ENCODE assay signal across 16 cellular contexts in the genomic region with DNA sequence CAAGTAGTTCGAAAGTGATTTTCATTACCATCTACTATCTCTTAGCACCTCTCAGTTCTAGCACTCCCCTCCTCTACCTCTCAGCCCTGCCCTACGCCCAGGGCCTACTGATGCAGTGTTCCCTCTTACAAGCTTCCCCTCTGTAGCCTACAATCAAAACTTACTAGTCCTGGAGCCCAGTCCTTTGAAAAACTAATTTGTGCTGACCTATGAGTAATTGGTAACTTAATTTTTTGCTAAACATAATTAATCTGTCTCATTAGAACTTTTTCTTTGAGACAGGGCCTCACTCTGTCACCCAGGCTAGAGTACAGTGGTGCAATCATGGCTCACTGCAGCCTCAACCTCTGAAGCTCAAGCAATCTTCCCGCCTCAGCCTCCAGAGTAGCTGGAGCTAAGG. TPM values are rescaled to one million over a fixed set of nuclear protein-coding genes. Genes with fewer than 3 reads are reported as not detected.
A peak's percentile ranks its signal among the peaks of the same experiment; 100 is the strongest.
DNase-seq lines count a peak whose midpoint lies in the region; ATAC-seq and TF ChIP-seq lines count a peak whose summit lies in the region.
"Had no signal": no experiment of that assay in that cellular context is flagged by ENCODE, and none has a peak within 500 bp of the region (broad histone marks: within the 10 kb centered on the region; RNA-seq: fewer than 3 reads in every experiment).

No MANE protein-coding gene starts in this region.

- H2AFZ ChIP-seq in mesenchymal stem cell (ENCODE audit: low read depth, low read length): no peak overlapping the region

- POLR2A ChIA-PET in WTC11 (lab: Charles Lee): no interaction called here

- H3K27me3 ChIP-seq in mesenchymal stem cell (ENCODE audit: control insufficient read depth in 1 of 2, insufficient read depth in 1 of 2, low read length in 2 of 2): peaks cover 0 to 19% of the 10 kb centered on the region in 2 experiments

- intact Hi-C loops in left ventricle myocardium superior (cut with micrococcal nuclease): no loop called here

- TF ChIP-seq CTCF in WTC11 (IDR thresholded peaks at IDR 0.05): no peak

- no peak overlapping the region for H2AK5ac ChIP-seq in mesenchymal stem cell (ENCODE audit: low read length, severe bottlenecking)

- no peak overlapping the region for H3K18ac ChIP-seq in mesenchymal stem cell (ENCODE audit: low read depth in 1 of 2, low read length in 2 of 2)

- DNase-seq in activated T-cell treated with anti-CD3 and anti-CD28 coated beads, Interleukin-2, amount 50 U/mL, for 24 hours: no peak
- DNase-seq in activated T-cell treated with anti-CD3 and anti-CD28 coated beads, Interleukin-2, amount 50 U/mL, for 1 hour: no peak
- DNase-seq in WTC11 (ENCODE audit: low spot score) (no peak), mesenchymal stem cell (no peak), NCI-H1417 (lab: John Stamatoyannopoulos, UW) (no peak), left ventricle myocardium superior (no peak)
- DNase-seq: CD8-positive, alpha-beta T cell; DMS79 treated with DMSO at 0.1 percent for 48 hours; NCI-H1092 treated with DMSO at 0.1 percent for 48 hours; NCI-H187 treated with DMSO at 0.1 percent for 48 hours; NCI-H446 treated with DMSO at 0.1 percent for 48 hours; NCI-H748 treated with DMSO at 0.1 percent for 48 hours had no signal

- peaks cover 2% of the 10 kb centered on the region for H3K4me1 ChIP-seq in mesenchymal stem cell (ENCODE audit: control insufficient read depth, insufficient read depth, low read depth, low read length)

- no peak overlapping the region for H3K4me3 ChIP-seq in mesenchymal stem cell (ENCODE audit: insufficient read depth in 1 of 2, low read depth in 1 of 2, low read length in 2 of 2)

- H3K14ac ChIP-seq in mesenchymal stem cell (ENCODE audit: low read length in 2 of 2): no peak overlapping the region

- no peak overlapping the region for H2BK5ac ChIP-seq in mesenchymal stem cell (ENCODE audit: low read depth, low read length, poor library complexity, severe bottlenecking)

- H3K27ac ChIP-seq in mesenchymal stem cell (ENCODE audit: low read length, poor library complexity, severe bottlenecking): no peak overlapping the region

- H3K36me3 Mint-ChIP-seq in activated T-cell treated with anti-CD3 and anti-CD28 coated beads, Interleukin-2, amount 50 U/mL, for 24 hours (ENCODE audit: low read depth): peaks cover 22% of the 10 kb centered on the region
- H3K36me3 Mint-ChIP-seq in WTC11: peaks cover 25% of the 10 kb centered on the region

- H3K27me3 Mint-ChIP-seq in activated T-cell treated with anti-CD3 and anti-CD28 coated beads, Interleukin-2, amount 50 U/mL, for 24 hours: no peaks in the 10 kb centered on the region
- H3K27me3 Mint-ChIP-seq in WTC11 (ENCODE audit: low read depth): no peaks in the 10 kb centered on the region

- peak overlapping the region; percentile 6 for H3K9ac ChIP-seq in mesenchymal stem cell (ENCODE audit: low read length)

- no peak overlapping the region for H4K91ac ChIP-seq in mesenchymal stem cell (ENCODE audit: low read length)

- no peaks in the 10 kb centered on the region for H3K36me3 ChIP-seq in mesenchymal stem cell (ENCODE audit: control insufficient read depth in 1 of 2, insufficient read depth in 2 of 2, low read depth in 1 of 2, low read length in 2 of 2)

- H3K27ac Mint-ChIP-seq in activated T-cell treated with anti-CD3 and anti-CD28 coated beads, Interleukin-2, amount 50 U/mL, for 24 hours: peak overlapping the region; percentile 66
- H3K27ac Mint-ChIP-seq in WTC11: 0 out of 2 replicates have a peak overlapping the region, but pooled peaks have one; percentile 42
- H3K27ac Mint-ChIP-seq: CD8-positive, alpha-beta T cell had no signal

- no peak overlapping the region for H2BK12ac ChIP-seq in mesenchymal stem cell (ENCODE audit: low read length in 2 of 2)

- H4K8ac ChIP-seq in mesenchymal stem cell (ENCODE audit: low read length): no peak overlapping the region

- no peak overlapping the region for H3K4ac ChIP-seq in mesenchymal stem cell (ENCODE audit: low read depth in 1 of 2, low read length in 2 of 2)

- H3K79me1 ChIP-seq in mesenchymal stem cell (replicated peaks; ENCODE audit: low read length, poor library complexity, severe bottlenecking): no peaks in the 10 kb centered on the region

- CTCF ChIA-PET in WTC11 (lab: Charles Lee): interaction anchor here (1.1 to 1.3 kb wide), 2 partner anchors 37 to 65 kb away, joined by 3 to 4 read pairs; no protein-coding TSS in a partner anchor

- H3K9me3 ChIP-seq in mesenchymal stem cell (ENCODE audit: control insufficient read depth, low read length): no peaks in the 10 kb centered on the region

- no peak overlapping the region for H2BK15ac ChIP-seq in mesenchymal stem cell (ENCODE audit: low read depth, poor library complexity, severe bottlenecking)

- no peaks in the 10 kb centered on the region for H3K9me3 Mint-ChIP-seq in activated T-cell treated with anti-CD3 and anti-CD28 coated beads, Interleukin-2, amount 50 U/mL, for 24 hours
- H3K9me3 Mint-ChIP-seq in WTC11: peaks cover 20% of the 10 kb centered on the region
- H3K9me3 Mint-ChIP-seq: CD8-positive, alpha-beta T cell had no signal

- H3K23ac ChIP-seq in mesenchymal stem cell (ENCODE audit: low read length in 2 of 2): no peak overlapping the region

- H3K4me1 Mint-ChIP-seq in activated T-cell treated with anti-CD3 and anti-CD28 coated beads, Interleukin-2, amount 50 U/mL, for 24 hours (ENCODE audit: low read depth): peaks cover 42% of the 10 kb centered on the region
- peaks cover 13% of the 10 kb centered on the region for H3K4me1 Mint-ChIP-seq in WTC11

- ATAC-seq in GM19351 (IDR thresholded peaks at IDR 0.05; ENCODE audit: unreplicated experiment) (peak; percentile 49), WTC11 (no peak), HG03442 (IDR thresholded peaks at IDR 0.05; ENCODE audit: unreplicated experiment) (no peak), left ventricle myocardium superior (no peak)
- ATAC-seq: CD8-positive, alpha-beta T cell; Panc1; Right ventricle myocardium inferior had no signal

- H3K4me3 Mint-ChIP-seq in activated T-cell treated with anti-CD3 and anti-CD28 coated beads, Interleukin-2, amount 50 U/mL, for 24 hours: no peak overlapping the region
- no peak overlapping the region for H3K4me3 Mint-ChIP-seq in WTC11
- H3K4me3 Mint-ChIP-seq: CD8-positive, alpha-beta T cell had no signal

- no peak overlapping the region for H3K4me2 ChIP-seq in mesenchymal stem cell (ENCODE audit: low read length, poor library complexity, severe bottlenecking)

- WGBS in mesenchymal stem cell: 99% methylated on average over 3 of the region's 3 CpGs

- H2BK120ac ChIP-seq in mesenchymal stem cell (ENCODE audit: low read depth, low read length): no peak overlapping the region

TF ChIP-seq in WTC11, 78 proteins besides CTCF, POLR2A, EP300 and RAD21:
- TF ChIP-seq GABPB1 (CRISPR knock-in tag; IDR thresholded peaks at IDR 0.05) (no peak), ZNF317 (CRISPR knock-in tag; IDR thresholded peaks at IDR 0.05; ENCODE audit: borderline replicate concordance, low read depth) (no peak), TCF7 (CRISPR knock-in tag; IDR thresholded peaks at IDR 0.05; ENCODE audit: low read depth) (no peak), IRF2 (CRISPR knock-in tag; IDR thresholded peaks at IDR 0.05; ENCODE audit: borderline replicate concordance, low read depth) (no peak), FOXP1 (CRISPR knock-in tag; IDR thresholded peaks at IDR 0.05; ENCODE audit: borderline replicate concordance) (no peak)
- TF ChIP-seq, protein P1, sequence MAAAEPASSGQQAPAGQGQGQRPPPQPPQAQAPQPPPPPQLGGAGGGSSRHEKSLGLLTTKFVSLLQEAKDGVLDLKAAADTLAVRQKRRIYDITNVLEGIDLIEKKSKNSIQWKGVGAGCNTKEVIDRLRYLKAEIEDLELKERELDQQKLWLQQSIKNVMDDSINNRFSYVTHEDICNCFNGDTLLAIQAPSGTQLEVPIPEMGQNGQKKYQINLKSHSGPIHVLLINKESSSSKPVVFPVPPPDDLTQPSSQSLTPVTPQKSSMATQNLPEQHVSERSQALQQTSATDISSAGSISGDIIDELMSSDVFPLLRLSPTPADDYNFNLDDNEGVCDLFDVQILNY (CRISPR knock-in tag; IDR thresholded peaks at IDR 0.05): no peak
- TF ChIP-seq, protein P2, sequence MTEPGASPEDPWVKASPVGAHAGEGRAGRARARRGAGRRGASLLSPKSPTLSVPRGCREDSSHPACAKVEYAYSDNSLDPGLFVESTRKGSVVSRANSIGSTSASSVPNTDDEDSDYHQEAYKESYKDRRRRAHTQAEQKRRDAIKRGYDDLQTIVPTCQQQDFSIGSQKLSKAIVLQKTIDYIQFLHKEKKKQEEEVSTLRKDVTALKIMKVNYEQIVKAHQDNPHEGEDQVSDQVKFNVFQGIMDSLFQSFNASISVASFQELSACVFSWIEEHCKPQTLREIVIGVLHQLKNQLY (CRISPR knock-in tag; IDR thresholded peaks at IDR 0.05): no peak
- TF ChIP-seq, protein P3, sequence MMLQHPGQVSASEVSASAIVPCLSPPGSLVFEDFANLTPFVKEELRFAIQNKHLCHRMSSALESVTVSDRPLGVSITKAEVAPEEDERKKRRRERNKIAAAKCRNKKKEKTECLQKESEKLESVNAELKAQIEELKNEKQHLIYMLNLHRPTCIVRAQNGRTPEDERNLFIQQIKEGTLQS (CRISPR knock-in tag; conservative IDR thresholded peaks at IDR 0.05): no peak

RNA-seq across cellular contexts. Expression of gene MREG, which starts 44.9 kb away (rescaled TPM):
- total RNA-seq in WTC11 (2021) (22.4 to 23.8 TPM (median 23.0 TPM) in 3 replicates), left ventricle myocardium superior (0.84 TPM)
- 1.2 TPM for polyA plus RNA-seq in mesenchymal stem cell (2013, experiment 1 of 2)
- polyA plus RNA-seq in mesenchymal stem cell (2013, experiment 2 of 2): 1.3 TPM

Comparison
In these comparisons a context has a peak if more than half of its experiments do, and no peak if none do; other contexts are left out.
1. RNA of gene MREG, which starts 44.9 kb away (total RNA-seq): 22.4 to 23.8 TPM in WTC11; 0.84 TPM in left ventricle myocardium superior (single experiment); every median in the first group is over 10 times any median in the second.